In genomic region chr6:43736844-43737243, GRCh38 we compare ENCODE assay signal across 1 cellular context.
TF ChIP-seq lines count a peak whose summit lies in the region.

No MANE protein-coding gene starts in this region.

TF ChIP-seq in HepG2, 621 proteins besides CTCF, POLR2A, EP300 and RAD21:
- TF ChIP-seq HNF4G (IDR thresholded peaks at IDR 0.05; ENCODE audit: borderline replicate concordance, low read depth, low read length) (0 out of 2 replicates have a peak, but pooled peaks have one; percentile 11), HNF4G (CRISPR knock-in tag; IDR thresholded peaks at IDR 0.05; ENCODE audit: borderline replicate concordance, low read depth) (no peak), NCOA1 (CRISPR knock-in tag; IDR thresholded peaks at IDR 0.05) (no peak), LBX2 (CRISPR knock-in tag; IDR thresholded peaks at IDR 0.05; ENCODE audit: borderline replicate concordance) (no peak), PATZ1 (CRISPR knock-in tag; IDR thresholded peaks at IDR 0.05) (peak; percentile 48; the same call in 1 of the 2 replicates), ZNF607 (CRISPR knock-in tag; IDR thresholded peaks at IDR 0.05; ENCODE audit: borderline replicate concordance) (peak; percentile 39; the same call in 1 of the 2 replicates), ZNF234 (CRISPR knock-in tag; conservative IDR thresholded peaks at IDR 0.05) (peak; percentile 69; the same call in 1 of the 2 replicates), ZBTB8A (CRISPR knock-in tag; IDR thresholded peaks at IDR 0.05; ENCODE audit: borderline replicate concordance, low read depth) (no peak), TFE3 (CRISPR knock-in tag; IDR thresholded peaks at IDR 0.05) (0 out of 2 replicates have a peak, but pooled peaks have one; percentile 1), PCBP2 (optimal IDR thresholded peaks at IDR 0.05; ENCODE audit: low read depth, low read length, poor library complexity, severe bottlenecking) (no peak), YEATS4 (CRISPR knock-in tag; IDR thresholded peaks at IDR 0.05; ENCODE audit: borderline replicate concordance) (peak; percentile 35; the same call in 1 of the 2 replicates), SIN3A (IDR thresholded peaks at IDR 0.05; ENCODE audit: borderline replicate concordance, low read depth, low read length) (no peak), SETDB1 (CRISPR knock-in tag; IDR thresholded peaks at IDR 0.05; ENCODE audit: borderline replicate concordance) (0 out of 2 replicates have a peak, but pooled peaks have one; percentile 63), ZNF816 (CRISPR knock-in tag; IDR thresholded peaks at IDR 0.05; ENCODE audit: borderline replicate concordance) (no peak), CEBPB (IDR thresholded peaks at IDR 0.05; ENCODE audit: borderline replicate concordance, low read depth, low read length) (0 out of 2 replicates have a peak, but pooled peaks have one; percentile 10), CEBPG (CRISPR knock-in tag; IDR thresholded peaks at IDR 0.05) (0 out of 2 replicates have a peak, but pooled peaks have one; percentile 24), ZNF879 (CRISPR knock-in tag; IDR thresholded peaks at IDR 0.05) (0 out of 2 replicates have a peak, but pooled peaks have one; percentile 5)
TF ChIP-seq in HepG2: peak in this region for 10.
